Comparison of ENCODE assay signal across 9 cellular contexts in the genomic region with DNA sequence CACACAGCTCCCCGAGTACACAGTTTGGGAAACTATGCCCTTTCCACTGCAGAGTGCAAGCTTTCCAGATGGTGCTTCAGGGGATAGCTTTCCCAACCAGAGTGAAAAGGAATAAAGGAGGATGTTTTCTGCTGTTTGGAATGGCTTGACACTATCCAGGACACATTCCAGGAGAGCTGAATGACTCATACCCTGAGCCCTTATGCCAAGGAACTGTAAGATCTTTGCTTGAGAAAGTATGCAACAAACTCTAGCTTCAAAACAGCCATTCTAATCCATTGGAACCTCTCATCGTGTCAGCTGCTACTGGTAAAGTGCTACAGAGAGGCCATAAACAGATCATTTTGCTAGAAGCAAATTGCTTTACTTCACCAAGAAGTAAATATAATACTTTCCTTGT. TPM values are rescaled to one million over a fixed set of nuclear protein-coding genes. Genes with fewer than 3 reads are reported as not detected.
DNase-seq lines count a peak whose midpoint lies in the region; ATAC-seq and TF ChIP-seq lines count a peak whose summit lies in the region.
"Had no signal": no experiment of that assay in that cellular context is flagged by ENCODE, and none has a peak within 500 bp of the region (broad histone marks: within the 10 kb centered on the region; RNA-seq: fewer than 3 reads in every experiment).

No MANE protein-coding gene starts in this region.

- H3K36me3 Mint-ChIP-seq in nephron progenitor cell (ENCODE audit: low read depth) = peaks cover 48% of the 10 kb centered on the region

- H3K27me3 Mint-ChIP-seq in nephron progenitor cell (ENCODE audit: low read depth, poor library complexity) = no peaks in the 10 kb centered on the region
- H3K27me3 Mint-ChIP-seq: dendritic cell treated with granulocyte-macrophage colony-stimulating factor and Interleukin-4, amounts not matched to agents 40 ng/mL and 50 ng/mL, for 4 days had no signal

- no peaks in the 10 kb centered on the region for H3K9me3 ChIP-seq in PC-9 (ENCODE audit: insufficient read depth, low read depth)
- H3K9me3 ChIP-seq in esophagus squamous epithelium = no peaks in the 10 kb centered on the region

- WGBS in esophagus squamous epithelium, 2 donors = 18 to 25% methylated on average over 2 of the region's 2 CpGs

- CTCF ChIA-PET in PC-9 (lab: Charles Lee) = interaction anchor here (0.6 to 1.9 kb wide), 3 partner anchors 9 to 22 kb away, joined by 3 to 6 read pairs (median 4); no protein-coding TSS in a partner anchor

- TF ChIP-seq CTCF in PC-9 (conservative IDR thresholded peaks at IDR 0.05) (no peak), esophagus squamous epithelium (IDR thresholded peaks at IDR 0.05) (no peak), nephron progenitor cell (IDR thresholded peaks at IDR 0.05) (no peak), GM10266 (IDR thresholded peaks at IDR 0.05; ENCODE audit: control insufficient read depth, insufficient read depth, low read depth, missing control alignments) (no peak)

- no peak overlapping the region for H3K4me3 Mint-ChIP-seq in nephron progenitor cell
- H3K4me3 Mint-ChIP-seq: dendritic cell treated with granulocyte-macrophage colony-stimulating factor and Interleukin-4, amounts not matched to agents 40 ng/mL and 50 ng/mL, for 4 days had no signal

- H3K9me3 Mint-ChIP-seq in nephron progenitor cell = no peaks in the 10 kb centered on the region
- H3K9me3 Mint-ChIP-seq: dendritic cell treated with granulocyte-macrophage colony-stimulating factor and Interleukin-4, amounts not matched to agents 40 ng/mL and 50 ng/mL, for 4 days had no signal

- H3K4me1 Mint-ChIP-seq in nephron progenitor cell = peaks cover 3% of the 10 kb centered on the region

- no peaks in the 10 kb centered on the region for H4K20me1 ChIP-seq in PC-9 (ENCODE audit: insufficient read depth)

- ATAC-seq in HG03342 (IDR thresholded peaks at IDR 0.05; ENCODE audit: unreplicated experiment) = no peak

- H3K4me2 ChIP-seq in PC-9 = 0 out of 2 replicates have a peak overlapping the region, but pooled peaks have one; percentile 1

- no peaks in the 10 kb centered on the region for H3K9me2 ChIP-seq in PC-9 (ENCODE audit: insufficient read depth)

- H3F3A ChIP-seq in PC-9 (ENCODE audit: insufficient read depth, low read depth) = peaks cover 28% of the 10 kb centered on the region

- POLR2A ChIA-PET in PC-9 (lab: Charles Lee; ENCODE audit: unreplicated experiment) = interaction anchor here (0.5 to 1.2 kb wide), 5 partner anchors 25 to 1239 kb away, joined by 3 to 20 read pairs (median 6); partner anchors contain the start of gene DHX33

- H2AFZ ChIP-seq in PC-9 = no peak overlapping the region

- intact Hi-C loops in PC-9 (cut with micrococcal nuclease; ENCODE audit: unreplicated experiment) (no loop called here), esophagus squamous epithelium (cut with DNase I) (no loop called here)

- TF ChIP-seq POLR2A in esophagus squamous epithelium (IDR thresholded peaks at IDR 0.05) = no peak

- BruUV-seq in PC-9 (replicated peaks; lab: Mats Ljungman, UMichigan) = no TSS peak

- H3K27ac Mint-ChIP-seq in nephron progenitor cell = peak overlapping the region; percentile 64
- H3K27ac Mint-ChIP-seq: dendritic cell treated with granulocyte-macrophage colony-stimulating factor and Interleukin-4, amounts not matched to agents 40 ng/mL and 50 ng/mL, for 4 days had no signal

- H3K36me3 ChIP-seq in PC-9 (ENCODE audit: low read depth) (peaks cover 24% of the 10 kb centered on the region), esophagus squamous epithelium (peaks cover 0 to 51% (median 8%) of the 10 kb centered on the region in 3 donors)

- H3K4me1 ChIP-seq in PC-9 (replicated peaks; ENCODE audit: insufficient read depth) (peaks cover 15% of the 10 kb centered on the region), esophagus squamous epithelium (peaks cover 16 to 42% (median 16%) of the 10 kb centered on the region in 3 donors)

- no peak overlapping the region for H3K4me3 ChIP-seq in PC-9
- peak overlapping the region in 1 of 4 donors; percentile 31 for H3K4me3 ChIP-seq in esophagus squamous epithelium

- DNase-seq in AG08395 (ENCODE audit: low spot score) = peak; percentile 92
- peak; percentile 35 to 73 for DNase-seq in PC-9
- DNase-seq in esophagus squamous epithelium (lab: John Stamatoyannopoulos, UW) = no peak
- DNase-seq in nephron progenitor cell = no peak
- DNase-seq in GM10266 (ENCODE audit: extremely low spot score) = no peak
- DNase-seq in NOMO-1 (lab: John Stamatoyannopoulos, UW; ENCODE audit: unreplicated experiment in 2 of 2) = no peak
- no peak for DNase-seq in T-helper 2 cell

- H3K27ac ChIP-seq in PC-9 (peak overlapping the region; percentile 22), esophagus squamous epithelium (peak overlapping the region; percentile 40 to 87 (median 84))

- H3K27me3 ChIP-seq in PC-9 (ENCODE audit: insufficient read depth, low read depth) (no peaks in the 10 kb centered on the region), esophagus squamous epithelium (no peaks in the 10 kb centered on the region)

- H3K79me2 ChIP-seq in PC-9 (ENCODE audit: low read depth) = peaks cover 8% of the 10 kb centered on the region; the same call in 1 of the 2 replicates

RNA-seq across cellular contexts. Expression of gene ANKFY1, which starts 33.6 kb away (rescaled TPM):
- total RNA-seq in PC-9 (2021) (63.9 and 74.5 TPM in 2 replicates), esophagus squamous epithelium (10 to 100 TPM; 21.0 to 34.7 (median 26.4) TPM)

Comparison
In these comparisons a context has a peak if more than half of its experiments do, and no peak if none do; other contexts are left out.
1. DNase-seq: peak in AG08395 (single experiment) and PC-9 (2 of 2); none in esophagus squamous epithelium (single experiment), nephron progenitor cell (single experiment), GM10266 (single experiment), NOMO-1 (0 of 2) and T-helper 2 cell (0 of 5).